In genomic region chr13:26579580-26579979, GRCh38 we compare ENCODE assay signal across 1 cellular context.
TF ChIP-seq lines count a peak whose summit lies in the region.

No MANE protein-coding gene starts in this region.

TF ChIP-seq in IMR-90, 13 proteins besides CTCF, POLR2A, EP300 and RAD21 (continued from another document):
- no peak for TF ChIP-seq MAZ (IDR thresholded peaks at IDR 0.05; ENCODE audit: borderline replicate concordance, low read depth, low read length)
- peak; percentile 88 for TF ChIP-seq MAFK (IDR thresholded peaks at IDR 0.05; ENCODE audit: low read depth, low read length)
